ENCODE assay signal across 8 cellular contexts in the genomic region with DNA sequence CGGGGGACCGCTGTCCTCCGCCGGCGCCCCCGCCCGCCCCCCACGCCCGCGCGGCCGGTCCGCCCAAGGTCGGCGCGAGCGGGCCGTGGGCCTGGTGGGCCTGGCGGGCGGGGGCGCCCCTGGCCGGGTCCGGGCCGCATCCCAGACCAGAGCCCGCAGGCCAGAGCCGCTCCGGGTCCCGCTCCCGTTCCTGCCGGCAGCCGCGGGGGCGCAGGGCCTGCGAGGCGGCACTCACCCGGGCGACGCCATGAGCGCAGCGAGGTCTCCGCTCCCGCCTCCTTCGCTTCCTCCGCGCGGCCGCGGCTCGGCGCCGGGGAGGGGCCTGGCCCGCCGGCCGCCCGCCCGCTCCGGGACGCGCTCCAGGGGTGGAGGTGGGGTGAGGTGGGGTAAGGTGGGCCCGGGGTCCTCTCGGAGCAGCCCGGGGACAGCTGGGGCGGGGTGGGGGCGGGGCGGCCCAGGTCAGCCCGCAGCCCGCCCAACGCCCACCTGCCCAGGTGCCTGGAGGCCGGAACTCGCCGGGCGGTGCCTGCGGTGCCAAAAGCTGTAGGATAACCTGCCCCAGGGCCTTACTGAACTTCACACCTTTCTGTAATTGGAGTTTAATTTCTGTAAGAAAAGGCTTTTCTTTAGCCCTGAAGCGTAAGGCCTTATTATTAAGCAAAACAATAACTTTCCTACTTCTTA. TPM values are rescaled to one million over a fixed set of nuclear protein-coding genes. Genes with fewer than 3 reads are reported as not detected.
DNase-seq lines count a peak whose midpoint lies in the region; ATAC-seq, FAIRE-seq and TF ChIP-seq lines count a peak whose summit lies in the region.

A gene with protein sequence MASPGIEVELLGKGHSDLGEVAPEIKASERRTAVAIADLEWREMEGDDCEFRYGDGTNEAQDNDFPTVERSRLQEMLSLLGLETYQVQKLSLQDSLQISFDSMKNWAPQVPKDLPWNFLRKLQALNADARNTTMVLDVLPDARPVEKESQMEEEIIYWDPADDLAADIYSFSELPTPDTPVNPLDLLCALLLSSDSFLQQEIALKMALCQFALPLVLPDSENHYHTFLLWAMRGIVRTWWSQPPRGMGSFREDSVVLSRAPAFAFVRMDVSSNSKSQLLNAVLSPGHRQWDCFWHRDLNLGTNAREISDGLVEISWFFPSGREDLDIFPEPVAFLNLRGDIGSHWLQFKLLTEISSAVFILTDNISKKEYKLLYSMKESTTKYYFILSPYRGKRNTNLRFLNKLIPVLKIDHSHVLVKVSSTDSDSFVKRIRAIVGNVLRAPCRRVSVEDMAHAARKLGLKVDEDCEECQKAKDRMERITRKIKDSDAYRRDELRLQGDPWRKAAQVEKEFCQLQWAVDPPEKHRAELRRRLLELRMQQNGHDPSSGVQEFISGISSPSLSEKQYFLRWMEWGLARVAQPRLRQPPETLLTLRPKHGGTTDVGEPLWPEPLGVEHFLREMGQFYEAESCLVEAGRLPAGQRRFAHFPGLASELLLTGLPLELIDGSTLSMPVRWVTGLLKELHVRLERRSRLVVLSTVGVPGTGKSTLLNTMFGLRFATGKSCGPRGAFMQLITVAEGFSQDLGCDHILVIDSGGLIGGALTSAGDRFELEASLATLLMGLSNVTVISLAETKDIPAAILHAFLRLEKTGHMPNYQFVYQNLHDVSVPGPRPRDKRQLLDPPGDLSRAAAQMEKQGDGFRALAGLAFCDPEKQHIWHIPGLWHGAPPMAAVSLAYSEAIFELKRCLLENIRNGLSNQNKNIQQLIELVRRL (minus strand): TSS at position 270 of the 684 bp plus-strand sequence. CDS start 21 bp downstream, at position 249.

- TF ChIP-seq EP300 in ovary (IDR thresholded peaks at IDR 0.05) (no peak), upper lobe of left lung (IDR thresholded peaks at IDR 0.05) (no peak)

- H3K4me3 ChIP-seq in SJSA1, result peak within 1 kb of the TSS; percentile 88
- H3K4me3 ChIP-seq in ovary, result peak within 1 kb of the TSS; percentile 81
- peak within 1 kb of the TSS; percentile 60 to 88 (median 83) for H3K4me3 ChIP-seq in upper lobe of left lung

- ATAC-seq in HG03460 (IDR thresholded peaks at IDR 0.05; ENCODE audit: unreplicated experiment) (peak; percentile 72), upper lobe of left lung (ENCODE audit: low FRiP score in 2 of 2) (peak; percentile 61 to 91)

- 0 to 2% (median 0%) methylated on average over 30 to 73 of the region's 74 CpGs for WGBS in ovary, 3 donors
- WGBS in upper lobe of left lung, 2 donors, result 0 to 1% methylated on average over 1 to 9 of the region's 74 CpGs

- peaks cover 1% of the 10 kb centered on the region for H3K36me3 Mint-ChIP-seq in activated naive CD4-positive, alpha-beta T cell treated with anti-CD3 and anti-CD28 coated beads, Interleukin-2, amount 50 U/mL, for 24 hours

- no peaks in the 10 kb centered on the region for H3K9me3 Mint-ChIP-seq in activated naive CD4-positive, alpha-beta T cell treated with anti-CD3 and anti-CD28 coated beads, Interleukin-2, amount 50 U/mL, for 24 hours

- peaks cover 41% of the 10 kb centered on the region for H3K4me1 Mint-ChIP-seq in activated naive CD4-positive, alpha-beta T cell treated with anti-CD3 and anti-CD28 coated beads, Interleukin-2, amount 50 U/mL, for 24 hours

- H3K9me3 ChIP-seq in SJSA1 (replicated peaks) (no peaks in the 10 kb centered on the region), ovary (no peaks in the 10 kb centered on the region), upper lobe of left lung (no peaks in the 10 kb centered on the region)

- DNase-seq in C1 segment of cervical spinal cord (lab: John Stamatoyannopoulos, UW) (peak in 8 of 14 donors; percentile 17 to 71 (median 56)), GM19239 (ENCODE audit: insufficient read length, low spot score) (peak; percentile 91), SJSA1 (ENCODE audit: low read depth in 1 of 2, low spot score in 2 of 2) (peak in 1 of 2 experiments; percentile 47), head of caudate nucleus (peak in 40 of 42 donors; percentile 24 to 78 (median 58)), ovary (peak; percentile 55 to 75 (median 67)), upper lobe of left lung (peak; percentile 40 to 94)

- intact Hi-C loops in head of caudate nucleus (cut with DNase I) (no loop called here), ovary (cut with DNase I) (no loop called here)

- H3K36me3 ChIP-seq in SJSA1 (peaks cover 14% of the 10 kb centered on the region), ovary (no peaks in the 10 kb centered on the region), upper lobe of left lung (no peaks in the 10 kb centered on the region)

- H3K27me3 ChIP-seq in SJSA1 (replicated peaks) (no peaks in the 10 kb centered on the region), ovary (no peaks in the 10 kb centered on the region), upper lobe of left lung (no peaks in the 10 kb centered on the region)

- H3K4me3 Mint-ChIP-seq in activated naive CD4-positive, alpha-beta T cell treated with anti-CD3 and anti-CD28 coated beads, Interleukin-2, amount 50 U/mL, for 24 hours, result peak within 1 kb of the TSS; percentile 95

- no peaks in the 10 kb centered on the region for H3K27me3 Mint-ChIP-seq in activated naive CD4-positive, alpha-beta T cell treated with anti-CD3 and anti-CD28 coated beads, Interleukin-2, amount 50 U/mL, for 24 hours

- H3K4me1 ChIP-seq in SJSA1 (replicated peaks) (peaks cover 18% of the 10 kb centered on the region), ovary (ENCODE audit: insufficient read depth) (peaks cover 12% of the 10 kb centered on the region), upper lobe of left lung (peaks cover 20 to 29% (median 23%) of the 10 kb centered on the region in 4 donors)

- TF ChIP-seq POLR2A in ovary (IDR thresholded peaks at IDR 0.05) (no peak), upper lobe of left lung (IDR thresholded peaks at IDR 0.05) (peak in 1 of 4 donors; percentile 37)

- peak within 1 kb of the TSS; percentile 98 for H3K27ac Mint-ChIP-seq in activated naive CD4-positive, alpha-beta T cell treated with anti-CD3 and anti-CD28 coated beads, Interleukin-2, amount 50 U/mL, for 24 hours

- TF ChIP-seq CTCF in ovary (IDR thresholded peaks at IDR 0.05) (no peak), upper lobe of left lung (IDR thresholded peaks at IDR 0.05) (no peak)

- peak within 1 kb of the TSS; percentile 55 for H3K27ac ChIP-seq in SJSA1
- H3K27ac ChIP-seq in ovary, result peak within 1 kb of the TSS; percentile 93 to 95
- H3K27ac ChIP-seq in upper lobe of left lung, result peak within 1 kb of the TSS; percentile 82 to 95 (median 86)

- FAIRE-seq in GM19239 (lab: Jason Lieb, UNC), result no peak

RNA-seq across cellular contexts. Expression of the gene that starts here (rescaled TPM):
- 20.4 and 25.4 TPM in 2 replicates for total RNA-seq in SJSA1 (2014; rRNA removed; shearing (Covaris generic))
- 10 to 100 TPM; 20.9 to 41.0 (median 38.8) TPM for total RNA-seq in ovary
- 10 to 100 TPM; 19.3 to 55.1 TPM for polyA plus RNA-seq in ovary
- 10 to 100 TPM; 24.1 to 31.4 (median 29.4) TPM for total RNA-seq in upper lobe of left lung
